In the genomic region with DNA sequence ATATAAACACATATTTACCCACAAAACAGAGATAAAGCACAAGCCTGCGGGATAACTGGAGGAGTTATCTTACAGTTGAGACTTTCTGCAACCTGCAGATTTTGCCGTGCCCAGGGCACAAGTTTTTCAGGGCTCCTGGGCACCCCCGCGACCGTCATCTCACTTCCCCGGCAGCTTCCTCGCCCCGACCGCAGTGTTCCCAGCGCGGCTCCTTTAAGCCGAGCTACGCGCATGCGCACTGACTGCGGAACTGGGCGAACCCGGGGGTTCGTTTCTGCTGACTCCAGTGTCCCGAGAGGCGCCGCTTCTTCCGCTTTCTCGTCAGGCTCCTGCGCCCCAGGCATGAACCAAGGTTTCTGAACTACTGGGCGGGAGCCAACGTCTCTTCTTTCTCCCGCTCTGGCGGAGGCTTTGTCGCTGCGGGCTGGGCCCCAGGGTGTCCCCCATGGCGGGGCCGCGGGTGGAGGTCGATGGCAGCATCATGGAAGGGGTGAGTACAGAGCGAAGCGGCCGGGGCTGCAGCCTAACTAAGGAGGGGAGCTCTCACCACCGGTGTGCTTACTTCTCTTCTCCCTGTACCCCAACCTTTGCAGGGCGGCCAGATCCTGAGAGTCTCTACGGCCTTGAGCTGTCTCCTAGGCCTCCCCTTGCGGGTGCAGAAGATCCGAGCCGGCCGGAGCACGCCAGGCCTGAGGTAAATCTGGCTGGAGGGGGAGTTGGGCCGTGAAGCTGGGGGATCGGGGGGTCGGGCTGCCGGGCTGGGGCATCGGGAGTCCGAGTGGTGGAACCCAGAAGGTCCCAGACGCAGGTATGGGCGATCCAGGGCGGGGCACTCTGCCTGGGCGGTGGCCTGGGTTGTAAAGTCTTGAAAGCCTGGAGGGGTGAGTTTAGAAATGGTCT, we compare ENCODE assay signal across 1 cellular context.
A peak's percentile ranks its signal among the peaks of the same experiment; 100 is the strongest.
TF ChIP-seq lines count a peak whose summit lies in the region.

Gene RTCA, plus strand, starts transcription at position 286 of the 900 bp plus-strand sequence. Its CDS starts 160 bp downstream, at position 446.

TF ChIP-seq in K562, 482 proteins besides CTCF, POLR2A, EP300 and RAD21 (continued from another document and continues in another):
- peak; percentile 19; the same call in 1 of the 2 replicates for TF ChIP-seq E2F1 (CRISPR knock-in tag; IDR thresholded peaks at IDR 0.05)
- peak; percentile 57; the same call in 1 of the 2 replicates for TF ChIP-seq ZNF12 (CRISPR knock-in tag; IDR thresholded peaks at IDR 0.05)
- TF ChIP-seq ILK (tag; IDR thresholded peaks at IDR 0.05; ENCODE audit: borderline replicate concordance, low read depth), result no peak
- TF ChIP-seq STAT5B (CRISPR knock-in tag; IDR thresholded peaks at IDR 0.05), result no peak
- TF ChIP-seq RBM34 (IDR thresholded peaks at IDR 0.05; ENCODE audit: borderline replicate concordance, insufficient read depth, low read length), result no peak
- no peak for TF ChIP-seq SMAD3 (CRISPR knock-in tag; conservative IDR thresholded peaks at IDR 0.05)
- no peak for TF ChIP-seq U2AF1 (optimal IDR thresholded peaks at IDR 0.05; ENCODE audit: low read depth, low read length)
- TF ChIP-seq ZNF212 (CRISPR knock-in tag; IDR thresholded peaks at IDR 0.05), result no peak
- TF ChIP-seq ZNF354B (CRISPR knock-in tag; IDR thresholded peaks at IDR 0.05), result no peak
- TF ChIP-seq IFI16 (CRISPR knock-in tag; IDR thresholded peaks at IDR 0.05), result no peak
- TF ChIP-seq ETV1 (tag; conservative IDR thresholded peaks at IDR 0.05; ENCODE audit: low read depth), result peak; percentile 49; the same call in 1 of the 2 replicates
- no peak for TF ChIP-seq ZNF407 (IDR thresholded peaks at IDR 0.05; ENCODE audit: low read depth)
- TF ChIP-seq, protein P1, sequence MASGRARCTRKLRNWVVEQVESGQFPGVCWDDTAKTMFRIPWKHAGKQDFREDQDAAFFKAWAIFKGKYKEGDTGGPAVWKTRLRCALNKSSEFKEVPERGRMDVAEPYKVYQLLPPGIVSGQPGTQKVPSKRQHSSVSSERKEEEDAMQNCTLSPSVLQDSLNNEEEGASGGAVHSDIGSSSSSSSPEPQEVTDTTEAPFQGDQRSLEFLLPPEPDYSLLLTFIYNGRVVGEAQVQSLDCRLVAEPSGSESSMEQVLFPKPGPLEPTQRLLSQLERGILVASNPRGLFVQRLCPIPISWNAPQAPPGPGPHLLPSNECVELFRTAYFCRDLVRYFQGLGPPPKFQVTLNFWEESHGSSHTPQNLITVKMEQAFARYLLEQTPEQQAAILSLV (tag; IDR thresholded peaks at IDR 0.05), result no peak
- peak; percentile 75; the same call in 1 of the 2 replicates for TF ChIP-seq L3MBTL2 (IDR thresholded peaks at IDR 0.05)
- TF ChIP-seq ZBTB33 (CRISPR knock-in tag; IDR thresholded peaks at IDR 0.05), result peak; percentile 16; the same call in 1 of the 2 replicates
- TF ChIP-seq POLR2H (tag; IDR thresholded peaks at IDR 0.05; ENCODE audit: low read depth), result peak; percentile 65; the same call in 1 of the 2 replicates
- 0 out of 2 replicates have a peak, but pooled peaks have one; percentile 70 for TF ChIP-seq FOXK1 (CRISPR knock-in tag; IDR thresholded peaks at IDR 0.05; ENCODE audit: borderline replicate concordance)
- TF ChIP-seq HOMEZ (CRISPR knock-in tag; IDR thresholded peaks at IDR 0.05), result no peak
- no peak for TF ChIP-seq NR1H2 (CRISPR knock-in tag; IDR thresholded peaks at IDR 0.05)
- no peak for TF ChIP-seq ZNF274 (IDR thresholded peaks at IDR 0.05; ENCODE audit: borderline replicate concordance, low read depth, low read length)
- TF ChIP-seq, protein P2, sequence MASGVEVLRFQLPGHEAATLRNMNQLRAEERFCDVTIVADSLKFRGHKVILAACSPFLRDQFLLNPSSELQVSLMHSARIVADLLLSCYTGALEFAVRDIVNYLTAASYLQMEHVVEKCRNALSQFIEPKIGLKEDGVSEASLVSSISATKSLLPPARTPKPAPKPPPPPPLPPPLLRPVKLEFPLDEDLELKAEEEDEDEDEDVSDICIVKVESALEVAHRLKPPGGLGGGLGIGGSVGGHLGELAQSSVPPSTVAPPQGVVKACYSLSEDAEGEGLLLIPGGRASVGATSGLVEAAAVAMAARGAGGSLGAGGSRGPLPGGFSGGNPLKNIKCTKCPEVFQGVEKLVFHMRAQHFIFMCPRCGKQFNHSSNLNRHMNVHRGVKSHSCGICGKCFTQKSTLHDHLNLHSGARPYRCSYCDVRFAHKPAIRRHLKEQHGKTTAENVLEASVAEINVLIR (CRISPR knock-in tag; IDR thresholded peaks at IDR 0.05), result no peak
- TF ChIP-seq ARNT (IDR thresholded peaks at IDR 0.05), result no peak; a peak in 1 of 4 replicates
- TF ChIP-seq LCOR (CRISPR knock-in tag; IDR thresholded peaks at IDR 0.05), result peak; percentile 40; the same call in 1 of the 2 replicates
- 0 out of 2 replicates have a peak, but pooled peaks have one; percentile 21 for TF ChIP-seq NBN (IDR thresholded peaks at IDR 0.05; ENCODE audit: low read depth)
- no peak for TF ChIP-seq GTF3C2 (IDR thresholded peaks at IDR 0.05; ENCODE audit: borderline replicate concordance, extremely low read depth, insufficient read length)
- TF ChIP-seq, protein P3, sequence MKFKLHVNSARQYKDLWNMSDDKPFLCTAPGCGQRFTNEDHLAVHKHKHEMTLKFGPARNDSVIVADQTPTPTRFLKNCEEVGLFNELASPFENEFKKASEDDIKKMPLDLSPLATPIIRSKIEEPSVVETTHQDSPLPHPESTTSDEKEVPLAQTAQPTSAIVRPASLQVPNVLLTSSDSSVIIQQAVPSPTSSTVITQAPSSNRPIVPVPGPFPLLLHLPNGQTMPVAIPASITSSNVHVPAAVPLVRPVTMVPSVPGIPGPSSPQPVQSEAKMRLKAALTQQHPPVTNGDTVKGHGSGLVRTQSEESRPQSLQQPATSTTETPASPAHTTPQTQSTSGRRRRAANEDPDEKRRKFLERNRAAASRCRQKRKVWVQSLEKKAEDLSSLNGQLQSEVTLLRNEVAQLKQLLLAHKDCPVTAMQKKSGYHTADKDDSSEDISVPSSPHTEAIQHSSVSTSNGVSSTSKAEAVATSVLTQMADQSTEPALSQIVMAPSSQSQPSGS (CRISPR knock-in tag; IDR thresholded peaks at IDR 0.05), result no peak
- TF ChIP-seq EP400 (IDR thresholded peaks at IDR 0.05), result peak; percentile 87
- TF ChIP-seq, protein P4, sequence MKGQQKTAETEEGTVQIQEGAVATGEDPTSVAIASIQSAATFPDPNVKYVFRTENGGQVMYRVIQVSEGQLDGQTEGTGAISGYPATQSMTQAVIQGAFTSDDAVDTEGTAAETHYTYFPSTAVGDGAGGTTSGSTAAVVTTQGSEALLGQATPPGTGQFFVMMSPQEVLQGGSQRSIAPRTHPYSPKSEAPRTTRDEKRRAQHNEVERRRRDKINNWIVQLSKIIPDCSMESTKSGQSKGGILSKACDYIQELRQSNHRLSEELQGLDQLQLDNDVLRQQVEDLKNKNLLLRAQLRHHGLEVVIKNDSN (CRISPR knock-in tag; IDR thresholded peaks at IDR 0.05), result no peak
- TF ChIP-seq KLF1 (tag; IDR thresholded peaks at IDR 0.05), result no peak
- peak; percentile 37; the same call in 1 of the 2 replicates for TF ChIP-seq ZNF263 (CRISPR knock-in tag; IDR thresholded peaks at IDR 0.05; ENCODE audit: borderline replicate concordance)
- TF ChIP-seq PML (IDR thresholded peaks at IDR 0.05; ENCODE audit: low read length), result peak; percentile 49; the same call in 1 of the 2 replicates
- peak; percentile 90 for TF ChIP-seq SUPT5H (IDR thresholded peaks at IDR 0.05)
- peak; percentile 70 for TF ChIP-seq SPI1 (IDR thresholded peaks at IDR 0.05; ENCODE audit: borderline replicate concordance, low read depth, low read length)
